ENCODE assay signal across 33 cellular contexts in genomic region chr13:46609726-46610125, GRCh38. TPM values are rescaled to one million over a fixed set of nuclear protein-coding genes. Genes with fewer than 3 reads are reported as not detected.
DNase-seq lines count a peak whose midpoint lies in the region; ATAC-seq and TF ChIP-seq lines count a peak whose summit lies in the region.
"Had no signal": no experiment of that assay in that cellular context is flagged by ENCODE, and none has a peak within 500 bp of the region (broad histone marks: within the 10 kb centered on the region; RNA-seq: fewer than 3 reads in every experiment).

No MANE protein-coding gene starts in this region.

- no peak for TF ChIP-seq POLR2A in esophagus muscularis mucosa (IDR thresholded peaks at IDR 0.05; ENCODE audit: low read depth)
- TF ChIP-seq POLR2A in stomach (IDR thresholded peaks at IDR 0.05), result no peak
- TF ChIP-seq POLR2A in right lobe of liver (IDR thresholded peaks at IDR 0.05), result no peak

- H3K36me3 ChIP-seq in esophagus muscularis mucosa (no peaks in the 10 kb centered on the region), stomach (no peaks in the 10 kb centered on the region), right lobe of liver (no peaks in the 10 kb centered on the region)
- H3K36me3 ChIP-seq: prostate gland, upper lobe of right lung had no signal

- H3K4me1 ChIP-seq in esophagus muscularis mucosa (peaks cover 50 to 74% (median 64%) of the 10 kb centered on the region in 4 donors), stomach (peaks cover 40 to 82% (median 64%) of the 10 kb centered on the region in 4 donors), right lobe of liver (peaks cover 0 to 38% (median 3%) of the 10 kb centered on the region in 4 donors)

- intact Hi-C loops in esophagus muscularis mucosa (cut with DNase I), result no loop called here
- intact Hi-C loops in stomach (cut with DNase I; ENCODE audit: low total_unique reads), result loop anchor here (10.0 kb wide), 1 partner anchor 55 kb away; the partner anchor contains the start of gene LRCH1
- intact Hi-C loops in right lobe of liver (cut with DNase I), result no loop called here

- WGBS in esophagus muscularis mucosa, result 90% methylated on average over 6 of the region's 6 CpGs
- 84 to 93% (median 91%) methylated on average over 6 of the region's 6 CpGs for WGBS in stomach, 5 donors
- WGBS in right lobe of liver (ENCODE audit: insufficient coverage, low coverage, low lambda C conversion rate, missing lambda C conversion rate), result 90% methylated on average over 6 of the region's 6 CpGs

- H3K27ac ChIP-seq in esophagus muscularis mucosa (replicated peaks in 1 of 4), result peak overlapping the region; percentile 36 to 63 (median 44)
- H3K27ac ChIP-seq in stomach, result peak overlapping the region in 3 of 5 donors; percentile 30 to 53 (median 41)
- no peak overlapping the region for H3K27ac ChIP-seq in right lobe of liver
- H3K27ac ChIP-seq: prostate gland, upper lobe of right lung had no signal

- DNase-seq in NCI-H2171 treated with DMSO at 0.1 percent for 48 hours (lab: John Stamatoyannopoulos, UW) (peak; percentile 10), NCI-H2171 (lab: John Stamatoyannopoulos, UW) (no peak), NCI-H1417 (lab: John Stamatoyannopoulos, UW) (peak in 2 of 3 experiments; percentile 74 to 88), esophagus muscularis mucosa (ENCODE audit: extremely low spot score) (peak; percentile 24), stomach (no peak), right lobe of liver (no peak), RKO (ENCODE audit: low spot score) (no peak)
- DNase-seq: 8988T; activated CD4-positive, alpha-beta T cell treated with anti-CD3 and anti-CD28 coated beads for 36 hours; activated CD8-positive, alpha-beta memory T cell treated with anti-CD3 and anti-CD28 coated beads, Interleukin-2, amount 50 U/mL, for 48 hours; activated CD8-positive, alpha-beta T cell treated with anti-CD3 and anti-CD28 coated beads for 36 hours; activated naive CD4-positive, alpha-beta T cell treated with anti-CD3 and anti-CD28 coated beads for 36 hours; CD4-positive, alpha-beta T cell; central memory CD4-positive, alpha-beta T cell; H9; head of caudate nucleus; KG1; midbrain; MM.1S; naive B cell; NCI-H1105 treated with DMSO at 0.1 percent for 48 hours; NCI-H2107; occipital lobe; SHP77; stimulated activated CD4-positive, alpha-beta T cell treated with anti-CD3 and anti-CD28 coated beads, Interleukin-4, amount 100 ng/mL, for 4 hours; T-helper 2 cell; upper lobe of right lung had no signal

- TF ChIP-seq EP300 in esophagus muscularis mucosa (IDR thresholded peaks at IDR 0.05) (no peak), stomach (IDR thresholded peaks at IDR 0.05) (no peak)

- H3K27me3 ChIP-seq in esophagus muscularis mucosa (no peaks in the 10 kb centered on the region), stomach (no peaks in the 10 kb centered on the region), right lobe of liver (no peaks in the 10 kb centered on the region)
- H3K27me3 ChIP-seq: upper lobe of right lung had no signal

- H3K9me3 ChIP-seq in esophagus muscularis mucosa (no peaks in the 10 kb centered on the region), stomach (no peaks in the 10 kb centered on the region), right lobe of liver (no peaks in the 10 kb centered on the region)
- H3K9me3 ChIP-seq: prostate gland, upper lobe of right lung had no signal

- ATAC-seq in right lobe of liver (no peak), GM21717 (IDR thresholded peaks at IDR 0.05; ENCODE audit: unreplicated experiment) (no peak)
- ATAC-seq: activated CD4-positive, alpha-beta T cell treated with anti-CD3 and anti-CD28 coated beads for 36 hours; activated CD8-positive, alpha-beta T cell treated with anti-CD3 and anti-CD28 coated beads for 36 hours; esophagus mucosa; Panc1; stimulated activated effector memory CD8-positive, alpha-beta T cell treated with anti-CD3 and anti-CD28 coated beads, Interleukin-12 subunit alpha, Interleukin-12 subunit beta, amount 100 ng/mL, for 72 hours; upper lobe of right lung had no signal

- TF ChIP-seq CTCF in esophagus muscularis mucosa (IDR thresholded peaks at IDR 0.05) (no peak), stomach (IDR thresholded peaks at IDR 0.05) (no peak), right lobe of liver (IDR thresholded peaks at IDR 0.05) (no peak)

- no peak overlapping the region for H3K4me3 ChIP-seq in esophagus muscularis mucosa
- no peak overlapping the region for H3K4me3 ChIP-seq in stomach
- H3K4me3 ChIP-seq in right lobe of liver, result no peak overlapping the region
- H3K4me3 ChIP-seq: GM12878, prostate gland, upper lobe of right lung had no signal

RNA-seq across cellular contexts. Expression of gene LRCH1, which starts 56.8 kb away (rescaled TPM):
- 10 to 100 TPM; 42.7 to 66.0 (median 53.1) TPM for total RNA-seq in esophagus muscularis mucosa
- total RNA-seq in stomach, result 10 to 100 TPM; 14.2 to 70.6 (median 50.9) TPM
- polyA plus RNA-seq in stomach, result 1 to 10 TPM; 5.4 to 8.4 (median 7.5) TPM
- 1 to 10 TPM; 5.4 to 9.6 (median 7.7) TPM for total RNA-seq in right lobe of liver

Comparison
In these comparisons a context has a peak if more than half of its experiments do, and no peak if none do; other contexts are left out.
1. DNase-seq: peak in NCI-H2171 treated with DMSO at 0.1 percent for 48 hours (single experiment), NCI-H1417 (2 of 3) and esophagus muscularis mucosa (single experiment); none in NCI-H2171 (single experiment), stomach (single experiment), right lobe of liver (0 of 3) and RKO (single experiment).
2. H3K27ac ChIP-seq: peak in esophagus muscularis mucosa (4 of 4) and stomach (3 of 5); none in right lobe of liver (0 of 3).